13 cellular contexts compared by ENCODE assay signal in the genomic region with DNA sequence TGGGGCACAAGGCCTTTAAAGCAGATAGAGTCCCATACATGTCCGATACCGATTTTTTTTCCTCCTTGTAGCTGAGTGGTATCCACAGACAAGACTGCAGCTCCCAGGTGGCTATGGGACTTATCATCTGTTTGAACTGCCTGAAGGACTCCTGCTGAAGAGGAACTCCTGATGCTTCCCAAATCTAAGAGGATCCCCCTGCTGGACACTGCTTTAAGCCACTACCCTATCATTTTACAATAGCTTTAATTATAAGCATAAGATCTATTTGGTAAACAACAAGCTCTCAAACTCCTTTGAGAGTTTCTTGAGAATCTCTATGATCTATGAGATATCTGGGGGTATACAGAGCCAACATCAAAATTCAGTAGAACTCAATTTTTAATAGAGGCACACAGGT. TPM values are rescaled to one million over a fixed set of nuclear protein-coding genes. Genes with fewer than 3 reads are reported as not detected.
DNase-seq lines count a peak whose midpoint lies in the region; ATAC-seq and TF ChIP-seq lines count a peak whose summit lies in the region.
"Had no signal": no experiment of that assay in that cellular context is flagged by ENCODE, and none has a peak within 500 bp of the region (broad histone marks: within the 10 kb centered on the region; RNA-seq: fewer than 3 reads in every experiment).

No MANE protein-coding gene starts in this region.

- no TSS peak for BruUV-seq in HCT116 (replicated peaks; lab: Mats Ljungman, UMichigan)

- no peak overlapping the region for H3K27ac ChIP-seq in HCT116 (ENCODE audit: low read depth, low read length)

- peak; percentile 68; the same call in 1 of the 2 replicates for ATAC-seq in HCT116
- no peak for ATAC-seq in GM21360 (IDR thresholded peaks at IDR 0.05; ENCODE audit: unreplicated experiment)
- ATAC-seq: stimulated activated naive CD8-positive, alpha-beta T cell treated with anti-CD3 and anti-CD28 coated beads, Interleukin-15, amount 100 ng/mL, for 72 hours had no signal

- no peak for TF ChIP-seq POLR2A in HCT116 (IDR thresholded peaks at IDR 0.05; ENCODE audit: borderline replicate concordance, extremely low read depth, insufficient read depth, insufficient read length)

- H3K4me3 ChIP-seq in BE2C (ENCODE audit: low read depth, low read length) (no peak overlapping the region), HCT116 (replicated peaks in 1 of 2; ENCODE audit: low read depth in 1 of 2, low read length in 2 of 2) (no peak overlapping the region), astrocyte of the spinal cord (ENCODE audit: low read depth, low read length) (no peak overlapping the region)
- H3K4me3 ChIP-seq: MG63 had no signal

- DNase-seq in BE2C = no peak
- DNase-seq in HCT116 (ENCODE audit: low read depth, low spot score) = no peak
- DNase-seq in astrocyte of the spinal cord (ENCODE audit: low read depth, low spot score) = peak; percentile 17
- DNase-seq in lung microvascular endothelial cell (ENCODE audit: low read depth in 2 of 2) = peak; percentile 19 to 35
- DNase-seq in NCI-H1048 (lab: John Stamatoyannopoulos, UW) = no peak
- DNase-seq in activated effector memory CD4-positive, alpha-beta T cell treated with anti-CD3 and anti-CD28 coated beads, Interleukin-2, amount 50 U/mL, for 16 hours = no peak
- DNase-seq: activated CD4-positive, CD25-positive, alpha-beta regulatory T cell; anterior cingulate cortex; MG63; NCI-H510A treated with DMSO at 0.1 percent for 48 hours; SIG-M5; stimulated activated naive CD8-positive, alpha-beta T cell treated with anti-CD3 and anti-CD28 coated beads, Interleukin-15, amount 100 ng/mL, for 72 hours had no signal

- H3K4me2 ChIP-seq in HCT116 (ENCODE audit: low read length) = no peak overlapping the region

- H2AFZ ChIP-seq in HCT116 (ENCODE audit: low read depth, low read length, poor library complexity, severe bottlenecking) = no peak overlapping the region

- H4K20me1 ChIP-seq in HCT116 (ENCODE audit: insufficient read depth) = no peaks in the 10 kb centered on the region

- CTCF ChIA-PET in HCT116 (lab: Charles Lee) = interaction anchor here (0.6 to 2.4 kb wide), 3 partner anchors 9 to 340 kb away, joined by 3 to 6 read pairs (median 4); partner anchors contain the start of gene NDC1

- RAD21 ChIA-PET in HCT116 (lab: Charles Lee; ENCODE audit: low non-redundant PET in 1 of 2, low total read pairs in 2 of 2, uncharacterized antibody in 2 of 2, unreplicated experiment in 2 of 2) = no interaction called here

- peaks cover 2% of the 10 kb centered on the region; the same call in 1 of the 2 replicates for H3K36me3 ChIP-seq in BE2C
- peaks cover 21 to 36% of the 10 kb centered on the region in 2 experiments for H3K36me3 ChIP-seq in HCT116 (ENCODE audit: control insufficient read depth in 1 of 2, insufficient read depth in 2 of 2, low read length in 2 of 2)

- no peak overlapping the region for H3K9ac ChIP-seq in HCT116 (ENCODE audit: low read length)

- TF ChIP-seq CTCF in BE2C (IDR thresholded peaks at IDR 0.05; ENCODE audit: low read depth, low read length) (peak; percentile 21; the same call in 1 of the 2 replicates), HCT116 (IDR thresholded peaks at IDR 0.05 in 2 of 3, conservative IDR thresholded peaks at IDR 0.05 in 1 of 3; ENCODE audit: borderline replicate concordance in 1 of 3, insufficient read depth in 1 of 3, low read depth in 2 of 3, low read length in 2 of 3) (peak in 2 of 3 experiments; percentile 26 to 41; a peak in 4 of 6 replicates), astrocyte of the spinal cord (IDR thresholded peaks at IDR 0.05; ENCODE audit: low read depth, low read length) (peak; percentile 39)

- no peaks in the 10 kb centered on the region for H3K9me2 ChIP-seq in HCT116 (ENCODE audit: insufficient read depth)

- intact Hi-C loops in HCT116 (cut with micrococcal nuclease) = no loop called here

- H3K4me1 ChIP-seq in BE2C = no peaks in the 10 kb centered on the region
- no peaks in the 10 kb centered on the region for H3K4me1 ChIP-seq in HCT116 (ENCODE audit: control insufficient read depth in 1 of 2, insufficient read depth in 2 of 2, low read length in 2 of 2)

- H3K79me2 ChIP-seq in HCT116 (ENCODE audit: insufficient read depth, low read length) = peaks cover 66% of the 10 kb centered on the region

- in situ Hi-C loops in astrocyte of the spinal cord (cut with HindIII; ENCODE audit: low sequenced_read_pairs) = no loop called here

- POLR2A ChIA-PET in HCT116 (lab: Charles Lee) = interaction anchor here (1.2 kb wide), 1 partner anchor 9 kb away, joined by 3 read pairs; no protein-coding TSS in a partner anchor

- no peak for TF ChIP-seq RAD21 in HCT116 (IDR thresholded peaks at IDR 0.05; ENCODE audit: low read depth)

- H3K9me3 ChIP-seq in BE2C (no peaks in the 10 kb centered on the region), HCT116 (ENCODE audit: control insufficient read depth in 1 of 2, insufficient read depth in 1 of 2, low read depth in 1 of 2, low read length in 2 of 2) (no peaks in the 10 kb centered on the region)
- H3K9me3 ChIP-seq: MG63 had no signal

- H3K27me3 ChIP-seq in BE2C (no peaks in the 10 kb centered on the region), HCT116 (ENCODE audit: insufficient read depth, low read length) (no peaks in the 10 kb centered on the region)
- H3K27me3 ChIP-seq: MG63 had no signal

TF ChIP-seq in HCT116, 20 proteins besides CTCF, POLR2A, EP300 and RAD21:
- TF ChIP-seq, protein P1, sequence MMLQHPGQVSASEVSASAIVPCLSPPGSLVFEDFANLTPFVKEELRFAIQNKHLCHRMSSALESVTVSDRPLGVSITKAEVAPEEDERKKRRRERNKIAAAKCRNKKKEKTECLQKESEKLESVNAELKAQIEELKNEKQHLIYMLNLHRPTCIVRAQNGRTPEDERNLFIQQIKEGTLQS (IDR thresholded peaks at IDR 0.05) = no peak
- TF ChIP-seq YY1 (IDR thresholded peaks at IDR 0.05; ENCODE audit: extremely low read depth, insufficient replicate concordance, low read depth, low read length) (no peak), EGR1 (IDR thresholded peaks at IDR 0.05; ENCODE audit: low read depth) (no peak), EZH2 (IDR thresholded peaks at IDR 0.05) (no peak), ZFX (IDR thresholded peaks at IDR 0.05) (no peak), JUND (IDR thresholded peaks at IDR 0.05) (no peak), SRF (IDR thresholded peaks at IDR 0.05; ENCODE audit: low read depth) (no peak), POLR2AphosphoS5 (IDR thresholded peaks at IDR 0.05; ENCODE audit: low read depth, low read length) (no peak), ELF1 (IDR thresholded peaks at IDR 0.05; ENCODE audit: borderline replicate concordance, low read depth) (no peak), EZH2phosphoT487 (IDR thresholded peaks at IDR 0.05; ENCODE audit: borderline replicate concordance) (no peak)
- TF ChIP-seq, protein P2, sequence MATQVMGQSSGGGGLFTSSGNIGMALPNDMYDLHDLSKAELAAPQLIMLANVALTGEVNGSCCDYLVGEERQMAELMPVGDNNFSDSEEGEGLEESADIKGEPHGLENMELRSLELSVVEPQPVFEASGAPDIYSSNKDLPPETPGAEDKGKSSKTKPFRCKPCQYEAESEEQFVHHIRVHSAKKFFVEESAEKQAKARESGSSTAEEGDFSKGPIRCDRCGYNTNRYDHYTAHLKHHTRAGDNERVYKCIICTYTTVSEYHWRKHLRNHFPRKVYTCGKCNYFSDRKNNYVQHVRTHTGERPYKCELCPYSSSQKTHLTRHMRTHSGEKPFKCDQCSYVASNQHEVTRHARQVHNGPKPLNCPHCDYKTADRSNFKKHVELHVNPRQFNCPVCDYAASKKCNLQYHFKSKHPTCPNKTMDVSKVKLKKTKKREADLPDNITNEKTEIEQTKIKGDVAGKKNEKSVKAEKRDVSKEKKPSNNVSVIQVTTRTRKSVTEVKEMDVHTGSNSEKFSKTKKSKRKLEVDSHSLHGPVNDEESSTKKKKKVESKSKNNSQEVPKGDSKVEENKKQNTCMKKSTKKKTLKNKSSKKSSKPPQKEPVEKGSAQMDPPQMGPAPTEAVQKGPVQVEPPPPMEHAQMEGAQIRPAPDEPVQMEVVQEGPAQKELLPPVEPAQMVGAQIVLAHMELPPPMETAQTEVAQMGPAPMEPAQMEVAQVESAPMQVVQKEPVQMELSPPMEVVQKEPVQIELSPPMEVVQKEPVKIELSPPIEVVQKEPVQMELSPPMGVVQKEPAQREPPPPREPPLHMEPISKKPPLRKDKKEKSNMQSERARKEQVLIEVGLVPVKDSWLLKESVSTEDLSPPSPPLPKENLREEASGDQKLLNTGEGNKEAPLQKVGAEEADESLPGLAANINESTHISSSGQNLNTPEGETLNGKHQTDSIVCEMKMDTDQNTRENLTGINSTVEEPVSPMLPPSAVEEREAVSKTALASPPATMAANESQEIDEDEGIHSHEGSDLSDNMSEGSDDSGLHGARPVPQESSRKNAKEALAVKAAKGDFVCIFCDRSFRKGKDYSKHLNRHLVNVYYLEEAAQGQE (IDR thresholded peaks at IDR 0.05; ENCODE audit: low read depth) = no peak
- TF ChIP-seq, protein P3, sequence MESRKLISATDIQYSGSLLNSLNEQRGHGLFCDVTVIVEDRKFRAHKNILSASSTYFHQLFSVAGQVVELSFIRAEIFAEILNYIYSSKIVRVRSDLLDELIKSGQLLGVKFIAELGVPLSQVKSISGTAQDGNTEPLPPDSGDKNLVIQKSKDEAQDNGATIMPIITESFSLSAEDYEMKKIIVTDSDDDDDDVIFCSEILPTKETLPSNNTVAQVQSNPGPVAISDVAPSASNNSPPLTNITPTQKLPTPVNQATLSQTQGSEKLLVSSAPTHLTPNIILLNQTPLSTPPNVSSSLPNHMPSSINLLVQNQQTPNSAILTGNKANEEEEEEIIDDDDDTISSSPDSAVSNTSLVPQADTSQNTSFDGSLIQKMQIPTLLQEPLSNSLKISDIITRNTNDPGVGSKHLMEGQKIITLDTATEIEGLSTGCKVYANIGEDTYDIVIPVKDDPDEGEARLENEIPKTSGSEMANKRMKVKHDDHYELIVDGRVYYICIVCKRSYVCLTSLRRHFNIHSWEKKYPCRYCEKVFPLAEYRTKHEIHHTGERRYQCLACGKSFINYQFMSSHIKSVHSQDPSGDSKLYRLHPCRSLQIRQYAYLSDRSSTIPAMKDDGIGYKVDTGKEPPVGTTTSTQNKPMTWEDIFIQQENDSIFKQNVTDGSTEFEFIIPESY (IDR thresholded peaks at IDR 0.05; ENCODE audit: extremely low read depth, insufficient replicate concordance, low read length) = no peak

RNA-seq across cellular contexts. Expression of gene NDC1, which starts 11.7 kb away (rescaled TPM):
- 11.0 TPM for polyA plus RNA-seq in BE2C (2012; ENCODE audit: insufficient read depth, insufficient read length, low read depth)
- total RNA-seq in HCT116 (2021; ENCODE audit: unreplicated experiment) (54.7 TPM), lung microvascular endothelial cell (8.5 and 13.7 TPM in 2 replicates)
- polyA plus RNA-seq in HCT116 (2012) = 18.6 and 22.6 TPM in 2 replicates

Comparison
In these comparisons a context has a peak if more than half of its experiments do, and no peak if none do; other contexts are left out.
1. DNase-seq: peak in astrocyte of the spinal cord (single experiment) and lung microvascular endothelial cell (2 of 2); none in BE2C (single experiment), HCT116 (single experiment), NCI-H1048 (single experiment) and activated effector memory CD4-positive, alpha-beta T cell treated with anti-CD3 and anti-CD28 coated beads, Interleukin-2, amount 50 U/mL, for 16 hours (single experiment).
2. Peak in every context shown above with its lines, with median percentiles within 50 percentile points of each other: CTCF ChIP-seq.